20 cellular contexts compared by ENCODE assay signal in genomic region chr10:48684463-48684791, GRCh38. TPM values are rescaled to one million over a fixed set of nuclear protein-coding genes. Genes with fewer than 3 reads are reported as not detected.
DNase-seq lines count a peak whose midpoint lies in the region; ATAC-seq and TF ChIP-seq lines count a peak whose summit lies in the region.
"Had no signal": no experiment of that assay in that cellular context is flagged by ENCODE, and none has a peak within 500 bp of the region (broad histone marks: within the 10 kb centered on the region; RNA-seq: fewer than 3 reads in every experiment).

No MANE protein-coding gene starts in this region.

- intact Hi-C loops in lower lobe of right lung (cut with DNase I) (no loop called here), aorta (cut with DNase I) (no loop called here), Right ventricle myocardium inferior (cut with DNase I) (no loop called here)

- no peaks in the 10 kb centered on the region for H3K9me3 Mint-ChIP-seq in activated naive CD8-positive, alpha-beta T cell treated with anti-CD3 and anti-CD28 coated beads, Interleukin-2, amount 50 U/mL, for 24 hours
- H3K9me3 Mint-ChIP-seq in activated naive CD8-positive, alpha-beta T cell treated with anti-CD3 and anti-CD28 coated beads for 36 hours, result no peaks in the 10 kb centered on the region
- H3K9me3 Mint-ChIP-seq: central memory CD8-positive, alpha-beta T cell had no signal

- H3K27me3 ChIP-seq in Karpas-422 (ENCODE audit: low read length) (no peaks in the 10 kb centered on the region), lower lobe of right lung (ENCODE audit: low read depth) (no peaks in the 10 kb centered on the region), aorta (ENCODE audit: control insufficient read depth in 1 of 2, insufficient read depth in 2 of 2, low read length in 1 of 2) (no peaks in the 10 kb centered on the region), foreskin keratinocyte (peaks cover 2% of the 10 kb centered on the region)

- peak overlapping the region; percentile 91 for H3K4me2 ChIP-seq in Karpas-422 (ENCODE audit: low read depth, low read length, poor library complexity, severe bottlenecking)

- H3K27ac Mint-ChIP-seq in activated naive CD8-positive, alpha-beta T cell treated with anti-CD3 and anti-CD28 coated beads, Interleukin-2, amount 50 U/mL, for 24 hours, result no peak overlapping the region
- H3K27ac Mint-ChIP-seq in activated naive CD8-positive, alpha-beta T cell treated with anti-CD3 and anti-CD28 coated beads for 36 hours, result no peak overlapping the region
- H3K27ac Mint-ChIP-seq: nephron, progenitor cell of endocrine pancreas had no signal

- H3K4me1 ChIP-seq in Karpas-422 (ENCODE audit: low read length), result peaks cover 98% of the 10 kb centered on the region
- no peaks in the 10 kb centered on the region for H3K4me1 ChIP-seq in lower lobe of right lung
- no peaks in the 10 kb centered on the region for H3K4me1 ChIP-seq in aorta (ENCODE audit: control insufficient read depth in 1 of 2, insufficient read depth in 2 of 2, low read length in 2 of 2)
- no peaks in the 10 kb centered on the region for H3K4me1 ChIP-seq in foreskin keratinocyte
- H3K4me1 ChIP-seq: HAP-1 had no signal

- DNase-seq in activated naive CD8-positive, alpha-beta T cell treated with anti-CD3 and anti-CD28 coated beads, Interleukin-2, amount 50 U/mL, for 24 hours, result no peak
- no peak for DNase-seq in activated naive CD8-positive, alpha-beta T cell treated with anti-CD3 and anti-CD28 coated beads for 36 hours
- no peak for DNase-seq in Karpas-422
- DNase-seq in lower lobe of right lung, result no peak
- DNase-seq in aorta, result no peak
- no peak for DNase-seq in Right ventricle myocardium inferior (ENCODE audit: missing footprints)
- DNase-seq in foreskin keratinocyte, result no peak
- DNase-seq: activated CD4-positive, alpha-beta T cell treated with anti-CD3 and anti-CD28 coated beads for 48 hours; activated gamma-delta T cell treated with Interleukin-2 at 50 U/mL for 16 hours; DMS153; effector memory CD4-positive, alpha-beta T cell; NCI-H82; stimulated activated CD4-positive, alpha-beta T cell treated with anti-CD3 and anti-CD28 coated beads, Interleukin-2, amount 100 ng/mL, for 48 hours had no signal

- no peaks in the 10 kb centered on the region for H3K36me3 Mint-ChIP-seq in activated naive CD8-positive, alpha-beta T cell treated with anti-CD3 and anti-CD28 coated beads, Interleukin-2, amount 50 U/mL, for 24 hours (ENCODE audit: low read depth)
- H3K36me3 Mint-ChIP-seq in activated naive CD8-positive, alpha-beta T cell treated with anti-CD3 and anti-CD28 coated beads for 36 hours, result no peaks in the 10 kb centered on the region

- no peaks in the 10 kb centered on the region for H3K9me2 ChIP-seq in Karpas-422 (replicated peaks; ENCODE audit: insufficient read depth, low read length)

- peak overlapping the region; percentile 93 for H3K9ac ChIP-seq in Karpas-422 (ENCODE audit: low read length)

- H2AFZ ChIP-seq in Karpas-422 (ENCODE audit: low read length), result no peak overlapping the region

- WGBS in aorta, 2 donors, result 81 to 87% methylated on average over 6 of the region's 6 CpGs

- H3K27me3 Mint-ChIP-seq in activated naive CD8-positive, alpha-beta T cell treated with anti-CD3 and anti-CD28 coated beads, Interleukin-2, amount 50 U/mL, for 24 hours, result peaks cover 8% of the 10 kb centered on the region
- peaks cover 9% of the 10 kb centered on the region for H3K27me3 Mint-ChIP-seq in activated naive CD8-positive, alpha-beta T cell treated with anti-CD3 and anti-CD28 coated beads for 36 hours
- H3K27me3 Mint-ChIP-seq: progenitor cell of endocrine pancreas had no signal

- peaks cover 51% of the 10 kb centered on the region for H3K79me2 ChIP-seq in Karpas-422 (ENCODE audit: low read length)

- no peaks in the 10 kb centered on the region for H4K20me1 ChIP-seq in Karpas-422 (ENCODE audit: insufficient read depth, low read depth, low read length)

- TF ChIP-seq CTCF in lower lobe of right lung (IDR thresholded peaks at IDR 0.05), result no peak
- no peak for TF ChIP-seq CTCF in foreskin keratinocyte (conservative IDR thresholded peaks at IDR 0.05)

- H3K4me1 Mint-ChIP-seq in activated naive CD8-positive, alpha-beta T cell treated with anti-CD3 and anti-CD28 coated beads, Interleukin-2, amount 50 U/mL, for 24 hours, result no peaks in the 10 kb centered on the region
- H3K4me1 Mint-ChIP-seq in activated naive CD8-positive, alpha-beta T cell treated with anti-CD3 and anti-CD28 coated beads for 36 hours, result no peaks in the 10 kb centered on the region
- H3K4me1 Mint-ChIP-seq: central memory CD8-positive, alpha-beta T cell; nephron had no signal

- peak overlapping the region; percentile 79 for H3K4me3 Mint-ChIP-seq in activated naive CD8-positive, alpha-beta T cell treated with anti-CD3 and anti-CD28 coated beads, Interleukin-2, amount 50 U/mL, for 24 hours
- H3K4me3 Mint-ChIP-seq in activated naive CD8-positive, alpha-beta T cell treated with anti-CD3 and anti-CD28 coated beads for 36 hours, result no peak overlapping the region
- H3K4me3 Mint-ChIP-seq: central memory CD8-positive, alpha-beta T cell; nephron had no signal

- no peak for ATAC-seq in activated naive CD8-positive, alpha-beta T cell treated with anti-CD3 and anti-CD28 coated beads, Interleukin-2, amount 50 U/mL, for 24 hours
- ATAC-seq in lower lobe of right lung (no peak), aorta (ENCODE audit: low FRiP score) (peak; percentile 28), GM18520 (IDR thresholded peaks at IDR 0.05; ENCODE audit: unreplicated experiment) (no peak), Right ventricle myocardium inferior (no peak), foreskin keratinocyte (no peak)
- ATAC-seq: SK-N-SH treated with all-trans-retinoic acid at 6 μM for 48 hours had no signal

- H3K36me3 ChIP-seq in Karpas-422 (ENCODE audit: insufficient read depth, low read length) (0 out of 2 replicates have a peak, but pooled peaks cover 7% of the 10 kb centered on the region), lower lobe of right lung (no peaks in the 10 kb centered on the region), aorta (ENCODE audit: control insufficient read depth in 1 of 2, insufficient read depth in 2 of 2, low read length in 1 of 2) (no peaks in the 10 kb centered on the region)
- H3K36me3 ChIP-seq: HAP-1 had no signal

- H3K9me3 ChIP-seq in Karpas-422 (ENCODE audit: low read length) (no peaks in the 10 kb centered on the region), lower lobe of right lung (peaks cover 5% of the 10 kb centered on the region), aorta (ENCODE audit: control insufficient read depth, low read length) (peaks cover 2% of the 10 kb centered on the region)
- H3K9me3 ChIP-seq: HAP-1 had no signal

- H3K27ac ChIP-seq in Karpas-422 (ENCODE audit: low read length) (peak overlapping the region; percentile 97), lower lobe of right lung (peak overlapping the region; percentile 84), aorta (ENCODE audit: low read depth in 1 of 2, low read length in 2 of 2) (no peak overlapping the region), foreskin keratinocyte (no peak overlapping the region)

- H3K4me3 ChIP-seq in Karpas-422 (ENCODE audit: low read length), result peak overlapping the region; percentile 75
- peak overlapping the region; percentile 48 for H3K4me3 ChIP-seq in lower lobe of right lung
- no peak overlapping the region for H3K4me3 ChIP-seq in aorta (ENCODE audit: low read length in 2 of 2)
- H3K4me3 ChIP-seq: HAP-1 had no signal

RNA-seq across cellular contexts. Expression of gene WDFY4, which starts 0.2 kb away (rescaled TPM):
- 1 to 10 TPM in 1 of 2 experiments, under 1 TPM in 1; 0.93 to 1.2 TPM for total RNA-seq in activated naive CD8-positive, alpha-beta T cell treated with anti-CD3 and anti-CD28 coated beads for 36 hours
- 144 and 181 TPM in 2 replicates for total RNA-seq in Karpas-422 (2014; rRNA removed; shearing (Covaris generic); ENCODE audit: low replicate concordance)
- total RNA-seq in lower lobe of right lung (44.4 TPM), aorta (10 to 100 TPM in 1 of 2 donors, 1 to 10 TPM in 1; 7.3 to 15.0 TPM), Right ventricle myocardium inferior (2.5 TPM), foreskin keratinocyte (0.04 TPM in 1 of 2 replicates, not detected in the other)
- polyA plus RNA-seq in aorta (1 to 10 TPM in 1 of 2 donors, under 1 TPM in 1; 0.54 to 1.9 TPM), foreskin keratinocyte (not detected in 2 replicates)
- total RNA-seq: A172 had no signal

Comparison
In these comparisons a context has a peak if more than half of its experiments do, and no peak if none do; other contexts are left out.
1. H3K27ac ChIP-seq: peak in Karpas-422 (single experiment) and lower lobe of right lung (single experiment); none in aorta (0 of 2) and foreskin keratinocyte (single experiment).
2. H3K4me3 ChIP-seq: peak in Karpas-422 (single experiment) and lower lobe of right lung (single experiment); none in aorta (0 of 2).